Comparison of ENCODE assay signal across 10 cellular contexts in genomic region chr3:71109241-71109976, GRCh38.
DNase-seq lines count a peak whose midpoint lies in the region; ATAC-seq and TF ChIP-seq lines count a peak whose summit lies in the region.
"Had no signal": no experiment of that assay in that cellular context is flagged by ENCODE, and none has a peak within 500 bp of the region (broad histone marks: within the 10 kb centered on the region; RNA-seq: fewer than 3 reads in every experiment).

No MANE protein-coding gene starts in this region.

- in situ Hi-C loops in gastrocnemius medialis (cut with MboI; ENCODE audit: low sequenced_read_pairs in 4 of 4): no loop called here

- no peaks in the 10 kb centered on the region for H3K9me3 ChIP-seq in RWPE2 (ENCODE audit: severe bottlenecking)
- H3K9me3 ChIP-seq in osteoblast (ENCODE audit: low read depth, low read length): no peaks in the 10 kb centered on the region
- no peaks in the 10 kb centered on the region for H3K9me3 ChIP-seq in gastrocnemius medialis

- intact Hi-C loops in gastrocnemius medialis (cut with DNase I; ENCODE audit: low total_unique reads): no loop called here

- peak; percentile 86 for DNase-seq in EL
- no peak for DNase-seq in RWPE2 (ENCODE audit: low spot score)
- DNase-seq in epithelial cell of esophagus (ENCODE audit: low read depth): peak; percentile 74
- DNase-seq in osteoblast (ENCODE audit: insufficient read length, low spot score, missing footprints): peak; percentile 72
- no peak for DNase-seq in activated gamma-delta T cell treated with Interleukin-2 at 50 U/mL for 16 hours
- DNase-seq in effector CD8-positive, alpha-beta T cell (lab: John Stamatoyannopoulos, UW): no peak
- DNase-seq in gastrocnemius medialis: no peak
- DNase-seq: hypothalamus, NCI-H2029 had no signal

- peaks cover 36% of the 10 kb centered on the region for H3K4me1 ChIP-seq in RWPE2 (ENCODE audit: insufficient read depth, poor library complexity, severe bottlenecking)
- peaks cover 50% of the 10 kb centered on the region for H3K4me1 ChIP-seq in osteoblast (ENCODE audit: insufficient read depth, low read length)
- H3K4me1 ChIP-seq in gastrocnemius medialis: no peaks in the 10 kb centered on the region

- no peak overlapping the region for H3K4me3 ChIP-seq in RWPE2 (ENCODE audit: severe bottlenecking)
- peak overlapping the region; percentile 13 for H3K4me3 ChIP-seq in epithelial cell of esophagus (ENCODE audit: low read length)
- H3K4me3 ChIP-seq in osteoblast (ENCODE audit: insufficient read depth, low read length): peak overlapping the region; percentile 48
- H3K4me3 ChIP-seq in gastrocnemius medialis: no peak overlapping the region

- H2AFZ ChIP-seq in osteoblast (ENCODE audit: low read length): no peak overlapping the region

- TF ChIP-seq CTCF in RWPE2 (IDR thresholded peaks at IDR 0.05; ENCODE audit: poor library complexity, severe bottlenecking) (no peak), epithelial cell of esophagus (IDR thresholded peaks at IDR 0.05; ENCODE audit: insufficient read depth, low read depth, low read length, missing control alignments) (no peak), osteoblast (IDR thresholded peaks at IDR 0.05; ENCODE audit: extremely low read depth, low read depth, low read length) (no peak), gastrocnemius medialis (IDR thresholded peaks at IDR 0.05 in 4 of 5, conservative IDR thresholded peaks at IDR 0.05 in 1 of 5) (no peak)

- peak overlapping the region; percentile 76 for H3K27ac ChIP-seq in RWPE2 (ENCODE audit: poor library complexity, severe bottlenecking)
- peak overlapping the region; percentile 98 for H3K27ac ChIP-seq in osteoblast (ENCODE audit: low read depth, low read length)
- H3K27ac ChIP-seq in gastrocnemius medialis: no peak overlapping the region

- no peak for TF ChIP-seq POLR2A in gastrocnemius medialis (IDR thresholded peaks at IDR 0.05)

- H3K36me3 ChIP-seq in RWPE2 (ENCODE audit: low read depth) (peaks cover 8% of the 10 kb centered on the region), osteoblast (ENCODE audit: insufficient read depth, low read length) (peaks cover 21% of the 10 kb centered on the region), gastrocnemius medialis (no peaks in the 10 kb centered on the region)

- ATAC-seq in RWPE2 (ENCODE audit: low read depth) (peak; percentile 82), GM18861 (IDR thresholded peaks at IDR 0.05; ENCODE audit: unreplicated experiment) (no peak), gastrocnemius medialis (no peak)

- H3K27me3 ChIP-seq in RWPE2 (ENCODE audit: insufficient read depth, poor library complexity, severe bottlenecking): no peaks in the 10 kb centered on the region
- no peaks in the 10 kb centered on the region for H3K27me3 ChIP-seq in osteoblast (ENCODE audit: insufficient read depth, low read length)
- no peaks in the 10 kb centered on the region for H3K27me3 ChIP-seq in gastrocnemius medialis

- H3K4me2 ChIP-seq in osteoblast (ENCODE audit: insufficient read depth, low read length): peak overlapping the region; percentile 87

- no peaks in the 10 kb centered on the region for H4K20me1 ChIP-seq in osteoblast (ENCODE audit: insufficient read depth, low read length)

- peaks cover 78% of the 10 kb centered on the region for H3K79me2 ChIP-seq in osteoblast (ENCODE audit: insufficient read depth, low read length)

Comparison
In these comparisons a context has a peak if more than half of its experiments do, and no peak if none do; other contexts are left out.
1. DNase-seq: peak in EL (single experiment), epithelial cell of esophagus (single experiment) and osteoblast (single experiment); none in RWPE2 (single experiment), activated gamma-delta T cell treated with Interleukin-2 at 50 U/mL for 16 hours (single experiment), effector CD8-positive, alpha-beta T cell (single experiment) and gastrocnemius medialis (0 of 2).
2. H3K27ac ChIP-seq: peak in RWPE2 (single experiment) and osteoblast (single experiment); none in gastrocnemius medialis (0 of 4).
3. H3K4me3 ChIP-seq: peak in epithelial cell of esophagus (single experiment) and osteoblast (single experiment); none in RWPE2 (single experiment) and gastrocnemius medialis (0 of 4).